12 cellular contexts compared by ENCODE assay signal in genomic region chr10:44933117-44933450, GRCh38. TPM values are rescaled to one million over a fixed set of nuclear protein-coding genes. Genes with fewer than 3 reads are reported as not detected.
DNase-seq lines count a peak whose midpoint lies in the region; ATAC-seq, FAIRE-seq and TF ChIP-seq lines count a peak whose summit lies in the region.
"Had no signal": no experiment of that assay in that cellular context is flagged by ENCODE, and none has a peak within 500 bp of the region (broad histone marks: within the 10 kb centered on the region; RNA-seq: fewer than 3 reads in every experiment).

No MANE protein-coding gene starts in this region.

- TF ChIP-seq POLR2A in GM12892 (IDR thresholded peaks at IDR 0.05; ENCODE audit: low read depth, low read length), result no peak

- H3K27ac Mint-ChIP-seq in astrocyte (ENCODE audit: unreplicated experiment), result no peak overlapping the region

- no peak overlapping the region for H3K4me3 ChIP-seq in astrocyte (ENCODE audit: insufficient read depth, low read depth, low read length)
- no peak overlapping the region for H3K4me3 ChIP-seq in rectal smooth muscle tissue (ENCODE audit: low read length)
- H3K4me3 ChIP-seq in PC-3 (ENCODE audit: low read length), result no peak overlapping the region
- H3K4me3 ChIP-seq: cardiac muscle cell, esophagus muscularis mucosa, testis had no signal

- H3K79me2 ChIP-seq in astrocyte (ENCODE audit: insufficient read depth, low read length) (no peaks in the 10 kb centered on the region), PC-3 (ENCODE audit: low read length) (no peaks in the 10 kb centered on the region)
- H3K79me2 ChIP-seq: parathyroid adenoma had no signal

- peaks cover 7% of the 10 kb centered on the region for H3K9me3 Mint-ChIP-seq in astrocyte (ENCODE audit: unreplicated experiment)

- H3K9me2 ChIP-seq in PC-3 (replicated peaks; ENCODE audit: low read length), result no peaks in the 10 kb centered on the region

- H3K27me3 ChIP-seq in astrocyte (ENCODE audit: insufficient read depth, low read length) (no peaks in the 10 kb centered on the region), rectal smooth muscle tissue (ENCODE audit: control insufficient read depth, insufficient read depth, low read length) (no peaks in the 10 kb centered on the region), PC-3 (ENCODE audit: low read length) (0 out of 2 replicates have a peak, but pooled peaks cover 5% of the 10 kb centered on the region)
- H3K27me3 ChIP-seq: cardiac muscle cell, esophagus muscularis mucosa, testis had no signal

- H3K4me2 ChIP-seq in astrocyte (ENCODE audit: low read length), result no peak overlapping the region
- no peak overlapping the region for H3K4me2 ChIP-seq in PC-3 (ENCODE audit: low read length)

- FAIRE-seq in astrocyte (lab: Jason Lieb, UNC), result no peak
- no peak for FAIRE-seq in GM12892 (lab: Jason Lieb, UNC)

- no peak overlapping the region for H3K27ac ChIP-seq in astrocyte (ENCODE audit: low read depth, low read length)
- H3K27ac ChIP-seq in rectal smooth muscle tissue (ENCODE audit: low read depth, low read length), result no peak overlapping the region
- H3K27ac ChIP-seq in PC-3 (ENCODE audit: low read length), result no peak overlapping the region
- H3K27ac ChIP-seq: cardiac muscle cell, parathyroid adenoma, testis had no signal

- CTCF ChIA-PET in PC-3 (lab: Charles Lee), result interaction anchor here (0.5 to 1.6 kb wide), 5 partner anchors 11 to 302 kb away, joined by 3 to 8 read pairs (median 3); no protein-coding TSS in a partner anchor

- H2AFZ ChIP-seq in astrocyte (ENCODE audit: low read depth, low read length), result peak overlapping the region; percentile 13
- H2AFZ ChIP-seq in PC-3 (ENCODE audit: low read length), result no peak overlapping the region
- H2AFZ ChIP-seq: parathyroid adenoma had no signal

- peaks cover 16% of the 10 kb centered on the region for H3K27me3 Mint-ChIP-seq in astrocyte (ENCODE audit: low read depth, unreplicated experiment)

- DNase-seq in astrocyte (ENCODE audit: low read depth) (no peak), PC-3 (no peak), 8988T (no peak), GM12892 (ENCODE audit: insufficient read length) (no peak)

- no peak overlapping the region for H3K4me3 Mint-ChIP-seq in astrocyte (ENCODE audit: unreplicated experiment)

- ATAC-seq in GM18499 (IDR thresholded peaks at IDR 0.05; ENCODE audit: insufficient read depth, unreplicated experiment), result peak; percentile 31
- peak; percentile 26 for ATAC-seq in HG03039 (IDR thresholded peaks at IDR 0.05; ENCODE audit: unreplicated experiment)
- ATAC-seq in PC-3, result no peak; the same call in 1 of the 2 replicates

- TF ChIP-seq CTCF in astrocyte (IDR thresholded peaks at IDR 0.05; ENCODE audit: insufficient read depth, low read depth, low read length), result no peak
- TF ChIP-seq CTCF in PC-3 (conservative IDR thresholded peaks at IDR 0.05; ENCODE audit: low read depth, low read length), result no peak

- H3K36me3 ChIP-seq in astrocyte (ENCODE audit: insufficient read depth, low read length) (no peaks in the 10 kb centered on the region), rectal smooth muscle tissue (ENCODE audit: control insufficient read depth, insufficient read depth, low read length) (no peaks in the 10 kb centered on the region), PC-3 (ENCODE audit: low read depth, low read length) (no peaks in the 10 kb centered on the region)
- H3K36me3 ChIP-seq: cardiac muscle cell, esophagus muscularis mucosa had no signal

- POLR2A ChIA-PET in PC-3 (lab: Charles Lee; ENCODE audit: unreplicated experiment), result interaction anchor here (1.0 kb wide), 1 partner anchor 68 kb away, joined by 3 read pairs; no protein-coding TSS in a partner anchor

- H3K36me3 Mint-ChIP-seq in astrocyte (ENCODE audit: low read depth, unreplicated experiment), result no peaks in the 10 kb centered on the region

- no peaks in the 10 kb centered on the region for H4K20me1 ChIP-seq in astrocyte (ENCODE audit: insufficient read depth, low read length)
- no peaks in the 10 kb centered on the region for H4K20me1 ChIP-seq in PC-3 (ENCODE audit: low read length)

- no TSS peak for BruUV-seq in PC-3 (replicated peaks; lab: Mats Ljungman, UMichigan)

- H3K9ac ChIP-seq in astrocyte (ENCODE audit: low read length), result no peak overlapping the region
- peak overlapping the region; percentile 16 for H3K9ac ChIP-seq in rectal smooth muscle tissue (ENCODE audit: low read length)
- no peak overlapping the region for H3K9ac ChIP-seq in PC-3 (ENCODE audit: low read length)
- H3K9ac ChIP-seq: parathyroid adenoma had no signal

- no peaks in the 10 kb centered on the region for H3F3A ChIP-seq in PC-3 (ENCODE audit: low read length, unreplicated experiment)

- peaks cover 5% of the 10 kb centered on the region for H3K4me1 ChIP-seq in astrocyte (ENCODE audit: insufficient read depth, low read length)
- H3K4me1 ChIP-seq in rectal smooth muscle tissue (ENCODE audit: control insufficient read depth, insufficient read depth, low read length), result peaks cover 10% of the 10 kb centered on the region
- H3K4me1 ChIP-seq in PC-3 (ENCODE audit: insufficient read depth, low read length), result no peaks in the 10 kb centered on the region
- H3K4me1 ChIP-seq: parathyroid adenoma had no signal

- H3K4me1 Mint-ChIP-seq in astrocyte (ENCODE audit: low read depth, unreplicated experiment), result peaks cover 24% of the 10 kb centered on the region

- intact Hi-C loops in PC-3 (cut with micrococcal nuclease), result loop anchor here (2.0 to 5.0 kb wide), 3 partner anchors 26 to 274 kb away; partner anchors contain the start of gene RASSF4

- H3K9me3 ChIP-seq in astrocyte (ENCODE audit: insufficient read depth, low read depth, low read length) (no peaks in the 10 kb centered on the region), PC-3 (ENCODE audit: low read length) (no peaks in the 10 kb centered on the region)
- H3K9me3 ChIP-seq: esophagus muscularis mucosa, testis had no signal

RNA-seq across cellular contexts. Expression of gene TMEM72, which starts 21.9 kb away (rescaled TPM):
- total RNA-seq in astrocyte, result not detected in 2 replicates
- not detected in 2 replicates for total RNA-seq in PC-3 (2014; rRNA removed)
- 0.08 TPM for polyA plus RNA-seq in GM12892 (2012; ENCODE audit: missing spikeins)
- total RNA-seq: esophagus muscularis mucosa had no signal
- polyA plus RNA-seq: BJ had no signal

RNA-seq across cellular contexts. Expression of gene RASSF4, which starts 26.5 kb away (rescaled TPM):
- total RNA-seq in astrocyte (69.9 and 83.0 TPM in 2 replicates), PC-3 (2014; rRNA removed) (7.7 and 8.7 TPM in 2 replicates)
- 29.4 TPM for polyA plus RNA-seq in GM12892 (2012; ENCODE audit: missing spikeins)

RNA-seq across cellular contexts. Expression of gene DEPP1, which starts 45.5 kb away (rescaled TPM):
- total RNA-seq in astrocyte, result 6.6 and 8.0 TPM in 2 replicates
- 8.0 and 9.0 TPM in 2 replicates for total RNA-seq in PC-3 (2014; rRNA removed)
- polyA plus RNA-seq in GM12892 (2012; ENCODE audit: missing spikeins), result 4.2 TPM
